In genomic region chr9:128027166-128027539, GRCh38 we compare ENCODE assay signal across 10 cellular contexts. TPM values are rescaled to one million over a fixed set of nuclear protein-coding genes. Genes with fewer than 3 reads are reported as not detected.
DNase-seq lines count a peak whose midpoint lies in the region; ATAC-seq lines count a peak whose summit lies in the region.
"Had no signal": no experiment of that assay in that cellular context is flagged by ENCODE, and none has a peak within 500 bp of the region (broad histone marks: within the 10 kb centered on the region; RNA-seq: fewer than 3 reads in every experiment).

No MANE protein-coding gene starts in this region.

- peak overlapping the region; percentile 96 for H3K27ac Mint-ChIP-seq in activated CD8-positive, alpha-beta T cell treated with anti-CD3 and anti-CD28 coated beads, Interleukin-2, amount 10 ng/mL, durations not matched to agents 7 days and 5 days

- peaks cover 3% of the 10 kb centered on the region for H3K36me3 Mint-ChIP-seq in activated CD8-positive, alpha-beta T cell treated with anti-CD3 and anti-CD28 coated beads, Interleukin-2, amount 10 ng/mL, durations not matched to agents 7 days and 5 days (ENCODE audit: low read depth)

- CTCF ChIA-PET in activated CD8-positive, alpha-beta T cell treated with anti-CD3 and anti-CD28 coated beads, Interleukin-2, amount 10 ng/mL, durations not matched to agents 7 days and 5 days (lab: Charles Lee): interaction anchor here (0.9 to 4.7 kb wide), 10 partner anchors 8 to 293 kb away, joined by 3 to 32 read pairs (median 8); partner anchors contain the start of gene EEIG1

- POLR2A ChIA-PET in activated CD8-positive, alpha-beta T cell treated with anti-CD3 and anti-CD28 coated beads, Interleukin-2, amount 10 ng/mL, durations not matched to agents 7 days and 5 days (lab: Charles Lee): interaction anchor here (0.6 to 12.5 kb wide), 6 partner anchors 20 to 85 kb away, joined by 3 to 183 read pairs (median 8); partner anchors contain the start of gene EEIG1

- ATAC-seq in activated CD4-positive, CD25-positive, alpha-beta regulatory T cell treated with anti-CD3 and anti-CD28 coated beads, Interleukin-2, amount 50 U/mL, for 24 hours: peak; percentile 50 to 54
- peak; percentile 6 for ATAC-seq in activated CD8-positive, alpha-beta T cell treated with anti-CD3 and anti-CD28 coated beads, Interleukin-2, amount 10 ng/mL, durations not matched to agents 7 days and 5 days
- ATAC-seq in GM21737 (IDR thresholded peaks at IDR 0.05; ENCODE audit: unreplicated experiment): no peak

- H3K9me3 Mint-ChIP-seq in activated CD8-positive, alpha-beta T cell treated with anti-CD3 and anti-CD28 coated beads, Interleukin-2, amount 10 ng/mL, durations not matched to agents 7 days and 5 days (ENCODE audit: insufficient read depth): no peaks in the 10 kb centered on the region

- peak overlapping the region; percentile 71 for H3K4me3 Mint-ChIP-seq in activated CD8-positive, alpha-beta T cell treated with anti-CD3 and anti-CD28 coated beads, Interleukin-2, amount 10 ng/mL, durations not matched to agents 7 days and 5 days

- no peaks in the 10 kb centered on the region for H3K27me3 Mint-ChIP-seq in activated CD8-positive, alpha-beta T cell treated with anti-CD3 and anti-CD28 coated beads, Interleukin-2, amount 10 ng/mL, durations not matched to agents 7 days and 5 days (ENCODE audit: low read depth)

- DNase-seq in activated CD4-positive, CD25-positive, alpha-beta regulatory T cell (lab: John Stamatoyannopoulos, UW): no peak
- peak; percentile 57 for DNase-seq in activated CD8-positive, alpha-beta T cell treated with anti-CD3 and anti-CD28 coated beads, Interleukin-2, amount 10 ng/mL, durations not matched to agents 7 days and 5 days
- DNase-seq in germinal center (ENCODE audit: low spot score): peak; percentile 40
- DNase-seq in stimulated activated naive CD4-positive, alpha-beta T cell (lab: John Stamatoyannopoulos, UW): peak in 5 of 6 experiments; percentile 16 to 72 (median 45)
- no peak for DNase-seq in dedifferentiated amniotic fluid mesenchymal stem cell (ENCODE audit: extremely low spot score)
- DNase-seq in HK-2 (ENCODE audit: unreplicated experiment): no peak
- DNase-seq: heart left ventricle, NCI-H446 had no signal

- peaks cover 92% of the 10 kb centered on the region for H3K4me1 Mint-ChIP-seq in activated CD8-positive, alpha-beta T cell treated with anti-CD3 and anti-CD28 coated beads, Interleukin-2, amount 10 ng/mL, durations not matched to agents 7 days and 5 days (ENCODE audit: low read depth)

RNA-seq across cellular contexts. Expression of gene NAIF1, which starts 40.0 kb away (rescaled TPM):
- 10 to 100 TPM; 13.3 to 15.4 TPM for total RNA-seq in activated CD8-positive, alpha-beta T cell treated with anti-CD3 and anti-CD28 coated beads, Interleukin-2, amount 10 ng/mL, durations not matched to agents 7 days and 5 days

RNA-seq across cellular contexts. Expression of gene SLC25A25, which starts 40.9 kb away (rescaled TPM):
- 10 to 100 TPM; 17.2 to 19.2 TPM for total RNA-seq in activated CD8-positive, alpha-beta T cell treated with anti-CD3 and anti-CD28 coated beads, Interleukin-2, amount 10 ng/mL, durations not matched to agents 7 days and 5 days

RNA-seq across cellular contexts. Expression of gene EEIG1, which starts 46.4 kb away (rescaled TPM):
- total RNA-seq in activated CD8-positive, alpha-beta T cell treated with anti-CD3 and anti-CD28 coated beads, Interleukin-2, amount 10 ng/mL, durations not matched to agents 7 days and 5 days: 100 to 1,000 TPM; 227 to 232 TPM

Comparison
In these comparisons a context has a peak if more than half of its experiments do, and no peak if none do; other contexts are left out.
1. DNase-seq: peak in activated CD8-positive, alpha-beta T cell treated with anti-CD3 and anti-CD28 coated beads, Interleukin-2, amount 10 ng/mL, durations not matched to agents 7 days and 5 days (single experiment), germinal center (single experiment) and stimulated activated naive CD4-positive, alpha-beta T cell (5 of 6); none in activated CD4-positive, CD25-positive, alpha-beta regulatory T cell (0 of 4), dedifferentiated amniotic fluid mesenchymal stem cell (single experiment) and HK-2 (single experiment).